In genomic region chr13:100434010-100434763, GRCh38 we compare ENCODE assay signal across 9 cellular contexts.
DNase-seq lines count a peak whose midpoint lies in the region; ATAC-seq, FAIRE-seq and TF ChIP-seq lines count a peak whose summit lies in the region.
"Had no signal": no experiment of that assay in that cellular context is flagged by ENCODE, and none has a peak within 500 bp of the region (broad histone marks: within the 10 kb centered on the region; RNA-seq: fewer than 3 reads in every experiment).

No MANE protein-coding gene starts in this region.

- no peak for TF ChIP-seq POLR2A in adrenal gland (IDR thresholded peaks at IDR 0.05)

- intact Hi-C loops in adrenal gland (cut with DNase I), result no loop called here
- intact Hi-C loops in dorsolateral prefrontal cortex (cut with DNase I), result no loop called here

- DNase-seq in A172 (ENCODE audit: low spot score), result peak; percentile 67
- no peak for DNase-seq in effector memory CD8-positive, alpha-beta T cell
- DNase-seq in small intestine, result no peak
- no peak for DNase-seq in SIG-M5 treated with dmso at 0.1 percent for 504 hours (lab: John Stamatoyannopoulos, UW; ENCODE audit: unreplicated experiment)
- DNase-seq in adrenal gland, result no peak
- DNase-seq in dorsolateral prefrontal cortex, result no peak

- FAIRE-seq in small intestine (lab: Jason Lieb, UNC), result no peak

- ATAC-seq in GM19438 (IDR thresholded peaks at IDR 0.05; ENCODE audit: low read depth, unreplicated experiment) (peak; percentile 96), HG03280 (IDR thresholded peaks at IDR 0.05; ENCODE audit: unreplicated experiment) (peak; percentile 92)
- no peak for ATAC-seq in effector memory CD8-positive, alpha-beta T cell (replicated peaks)

- H3K9me3 ChIP-seq in small intestine (ENCODE audit: control insufficient read depth, low read depth) (no peaks in the 10 kb centered on the region), adrenal gland (replicated peaks in 1 of 3) (no peaks in the 10 kb centered on the region)

- peaks cover 0 to 4% of the 10 kb centered on the region in 2 donors for H3K9me3 Mint-ChIP-seq in effector memory CD8-positive, alpha-beta T cell

- H3K27ac Mint-ChIP-seq in effector memory CD8-positive, alpha-beta T cell, result peak overlapping the region; percentile 5 to 35

- no peaks in the 10 kb centered on the region for H3K27me3 Mint-ChIP-seq in effector memory CD8-positive, alpha-beta T cell

- H3K27me3 ChIP-seq in small intestine (ENCODE audit: control insufficient read depth in 2 of 2, insufficient read depth in 2 of 2, low read length in 2 of 2) (no peaks in the 10 kb centered on the region), adrenal gland (no peaks in the 10 kb centered on the region), dorsolateral prefrontal cortex (no peaks in the 10 kb centered on the region)

- no peak overlapping the region for H3K4me3 Mint-ChIP-seq in effector memory CD8-positive, alpha-beta T cell

- H3K36me3 Mint-ChIP-seq in effector memory CD8-positive, alpha-beta T cell (ENCODE audit: insufficient read depth), result peaks cover 3% of the 10 kb centered on the region

- no peak for TF ChIP-seq CTCF in adrenal gland (IDR thresholded peaks at IDR 0.05)
- no peak for TF ChIP-seq CTCF in dorsolateral prefrontal cortex (IDR thresholded peaks at IDR 0.05 in 54 of 56, conservative IDR thresholded peaks at IDR 0.05 in 2 of 56; ENCODE audit: low read depth in 1 of 56, partially characterized antibody in 56 of 56)

- peaks cover 3 to 15% of the 10 kb centered on the region in 2 donors for H3K4me1 Mint-ChIP-seq in effector memory CD8-positive, alpha-beta T cell (ENCODE audit: low read depth in 2 of 2)

- no peaks in the 10 kb centered on the region for H3K4me1 ChIP-seq in small intestine (ENCODE audit: control insufficient read depth in 2 of 2, insufficient read depth in 1 of 2, low read depth in 1 of 2, low read length in 1 of 2)
- H3K4me1 ChIP-seq in adrenal gland (replicated peaks in 1 of 2), result no peaks in the 10 kb centered on the region

- no peak overlapping the region for H3K27ac ChIP-seq in small intestine (ENCODE audit: low read depth in 1 of 2, low read length in 1 of 2)
- no peak overlapping the region for H3K27ac ChIP-seq in adrenal gland
- H3K27ac ChIP-seq in dorsolateral prefrontal cortex, result no peak overlapping the region
- H3K27ac ChIP-seq: SK-N-MC had no signal

- H3K36me3 ChIP-seq in small intestine (ENCODE audit: control insufficient read depth in 2 of 2, insufficient read depth in 2 of 2, low read length in 2 of 2) (no peaks in the 10 kb centered on the region), adrenal gland (replicated peaks in 1 of 2) (no peaks in the 10 kb centered on the region)

- 72 to 92% (median 76%) methylated on average over 5 of the region's 5 CpGs for WGBS in small intestine, 3 donors
- WGBS in adrenal gland, 4 donors, result 88 to 91% (median 89%) methylated on average over 5 of the region's 5 CpGs

- H3K4me3 ChIP-seq in small intestine (ENCODE audit: low read depth in 1 of 2, low read length in 2 of 2) (no peak overlapping the region), adrenal gland (no peak overlapping the region), dorsolateral prefrontal cortex (no peak overlapping the region)
- H3K4me3 ChIP-seq: SK-N-MC had no signal
